Comparison of ENCODE assay signal across 8 cellular contexts in the genomic region with DNA sequence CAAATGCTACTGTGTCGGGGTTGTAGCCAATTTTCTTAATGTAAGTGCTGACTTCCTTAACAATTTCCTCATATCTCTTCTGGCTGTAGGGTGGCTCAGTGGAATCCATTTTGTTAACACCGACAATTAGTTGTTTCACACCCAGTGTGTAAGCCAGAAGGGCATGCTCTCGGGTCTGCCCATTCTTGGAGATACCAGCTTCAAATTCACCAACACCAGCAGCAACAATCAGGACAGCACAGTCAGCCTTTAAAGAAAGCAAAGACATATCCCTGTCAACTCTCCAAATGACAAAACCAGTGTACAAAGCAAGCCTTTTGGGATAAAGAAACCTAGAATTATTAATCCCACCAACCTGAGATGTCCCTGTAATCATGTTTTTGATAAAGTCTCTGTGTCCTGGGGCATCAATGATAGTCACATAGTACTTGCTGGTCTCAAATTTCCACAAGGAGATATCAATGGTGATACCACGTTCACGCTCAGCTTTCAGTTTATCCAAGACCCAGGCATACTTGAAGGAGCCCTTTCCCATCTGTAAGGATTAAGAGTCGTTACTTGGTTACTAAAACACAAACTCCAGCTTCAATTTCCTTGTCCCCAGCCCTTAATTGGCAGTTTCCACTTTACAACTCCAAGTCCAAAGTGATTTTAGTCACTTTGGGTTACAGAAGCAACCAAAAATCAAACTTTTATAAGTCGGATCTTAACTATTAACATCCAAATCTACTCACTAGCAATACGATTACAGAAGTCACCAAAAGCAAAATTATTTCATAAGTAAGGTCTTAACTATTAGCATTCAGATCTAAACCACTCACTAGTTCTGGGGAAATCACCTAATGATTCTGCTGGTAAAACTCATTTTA. TPM values are rescaled to one million over a fixed set of nuclear protein-coding genes. Genes with fewer than 3 reads are reported as not detected.
DNase-seq lines count a peak whose midpoint lies in the region; ATAC-seq, FAIRE-seq and TF ChIP-seq lines count a peak whose summit lies in the region.
"Not testable (repeated sequence)": the region's sequence is repeated elsewhere in the genome, so short reads cannot be mapped to it uniquely, and the experiment has no call there.

No MANE protein-coding gene starts in this region.

- H2BK12ac ChIP-seq in neuronal stem cell (ENCODE audit: low read length): not testable (repeated sequence)

- peaks cover 45% of the 10 kb centered on the region for H3K79me2 ChIP-seq in astrocyte (ENCODE audit: insufficient read depth, low read length)

- not testable (repeated sequence) for H2AFZ ChIP-seq in astrocyte (ENCODE audit: low read depth, low read length); neuronal stem cell (ENCODE audit: low read length)

- H3K23ac ChIP-seq in neuronal stem cell (ENCODE audit: low read depth, low read length, poor library complexity): not testable (repeated sequence)

- H3K79me1 ChIP-seq in neuronal stem cell (ENCODE audit: low read depth, low read length): not testable (repeated sequence)

- DNase-seq in Caco-2; T-helper 2 cell treated with Interferon-gamma antibody and Interleukin-4, amounts not matched to agents 5 μg/mL and 100 μg/mL, for 36 hours (ENCODE audit: low spot score); astrocyte (ENCODE audit: low read depth); epithelial cell of prostate (ENCODE audit: low read depth, low spot score); kidney epithelial cell (ENCODE audit: low read depth); neuronal stem cell (ENCODE audit: low spot score); thoracic aorta (ENCODE audit: low spot score): not testable (repeated sequence)

- not testable (repeated sequence) for H2BK5ac ChIP-seq in neuronal stem cell (ENCODE audit: low read length)

- H3K18ac ChIP-seq in neuronal stem cell (ENCODE audit: low read length): not testable (repeated sequence)

- not testable (repeated sequence) for H4K91ac ChIP-seq in neuronal stem cell (ENCODE audit: low read depth, low read length, poor library complexity)

- peak overlapping the region; percentile 76 for H3K4me3 ChIP-seq in Caco-2 (ENCODE audit: low read depth, low read length)
- H3K4me3 ChIP-seq in astrocyte (ENCODE audit: insufficient read depth, low read depth, low read length): peak overlapping the region; percentile 100
- peak overlapping the region; percentile 70 for H3K4me3 ChIP-seq in kidney epithelial cell (ENCODE audit: low read depth, low read length)
- peak overlapping the region; percentile 91 to 99 for H3K4me3 ChIP-seq in neuronal stem cell (ENCODE audit: low read length in 2 of 2)
- peak overlapping the region; percentile 80 for H3K4me3 ChIP-seq in thoracic aorta

- CTCF ChIA-PET in Caco-2 (lab: Charles Lee): not testable (repeated sequence)

- intact Hi-C loops in Caco-2 (cut with micrococcal nuclease; ENCODE audit: unreplicated experiment): not testable (repeated sequence)

- H3K27ac Mint-ChIP-seq in Caco-2 (ENCODE audit: unreplicated experiment) (peak overlapping the region; percentile 98), IgD-negative memory B cell (peak overlapping the region; percentile 95 to 99 (median 99)), astrocyte (ENCODE audit: unreplicated experiment) (peak overlapping the region; percentile 99)
- H3K27ac Mint-ChIP-seq in T-helper 2 cell treated with Interferon-gamma antibody and Interleukin-4, amounts not matched to agents 5 μg/mL and 100 μg/mL, for 36 hours: peak overlapping the region; percentile 99

- WGBS in neuronal stem cell (ENCODE audit: extremely low coverage in 2 of 2, insufficient read length in 2 of 2, insufficient replicate concordance in 1 of 2), 2 donors: no CpG with 5 or more reads among the region's 8 CpGs

- peaks cover 63% of the 10 kb centered on the region for H4K20me1 ChIP-seq in astrocyte (ENCODE audit: insufficient read depth, low read length)

- H3K27me3 ChIP-seq in Caco-2 (replicated peaks; ENCODE audit: control insufficient read depth, insufficient read depth, low read length); astrocyte (ENCODE audit: insufficient read depth, low read length); kidney epithelial cell (ENCODE audit: control insufficient read depth, insufficient read depth, low read length); neuronal stem cell (ENCODE audit: control insufficient read depth in 3 of 3, insufficient read depth in 3 of 3, low read depth in 1 of 3, low read length in 3 of 3); thoracic aorta (replicated peaks; ENCODE audit: insufficient read depth): not testable (repeated sequence)

- ATAC-seq in thoracic aorta (ENCODE audit: insufficient number of reproducible peaks, low FRiP score, low read depth): not testable (repeated sequence)

- not testable (repeated sequence) for H3K27me3 Mint-ChIP-seq in Caco-2 (ENCODE audit: insufficient read depth, unreplicated experiment); IgD-negative memory B cell; T-helper 2 cell treated with Interferon-gamma antibody and Interleukin-4, amounts not matched to agents 5 μg/mL and 100 μg/mL, for 36 hours (ENCODE audit: low read depth); astrocyte (ENCODE audit: low read depth, unreplicated experiment)

- H3K9ac ChIP-seq in astrocyte (ENCODE audit: low read length): peak overlapping the region; percentile 100
- H3K9ac ChIP-seq in neuronal stem cell (ENCODE audit: low read depth, low read length, poor library complexity): not testable (repeated sequence)

- H2BK15ac ChIP-seq in neuronal stem cell (ENCODE audit: low read length): not testable (repeated sequence)

- peak overlapping the region; percentile 81 for H3K4me3 Mint-ChIP-seq in Caco-2 (ENCODE audit: unreplicated experiment)
- peak overlapping the region; percentile 92 to 97 (median 94) for H3K4me3 Mint-ChIP-seq in IgD-negative memory B cell
- H3K4me3 Mint-ChIP-seq in T-helper 2 cell treated with Interferon-gamma antibody and Interleukin-4, amounts not matched to agents 5 μg/mL and 100 μg/mL, for 36 hours: peak overlapping the region; percentile 95
- peak overlapping the region; percentile 94 for H3K4me3 Mint-ChIP-seq in astrocyte (ENCODE audit: unreplicated experiment)

- POLR2A ChIA-PET in Caco-2 (lab: Charles Lee): interaction anchor here (0.6 to 2.9 kb wide), 3 partner anchors 17 to 68 kb away, joined by 3 to 18 read pairs (median 4); no protein-coding TSS in a partner anchor

- H3K27ac ChIP-seq in astrocyte (ENCODE audit: low read depth, low read length): peak overlapping the region; percentile 99
- H3K27ac ChIP-seq in epithelial cell of prostate: peak overlapping the region; percentile 99
- not testable (repeated sequence) for H3K27ac ChIP-seq in neuronal stem cell (replicated peaks; ENCODE audit: low read length)
- H3K27ac ChIP-seq in thoracic aorta: peak overlapping the region; percentile 98 to 100

- not testable (repeated sequence) for H3K9me3 ChIP-seq in Caco-2; astrocyte (ENCODE audit: insufficient read depth, low read depth, low read length); neuronal stem cell (replicated peaks in 1 of 2; ENCODE audit: control insufficient read depth in 2 of 2, insufficient read depth in 1 of 2, low read depth in 1 of 2, low read length in 2 of 2); thoracic aorta

- TF ChIP-seq CTCF in Caco-2 (IDR thresholded peaks at IDR 0.05; ENCODE audit: insufficient read depth in 1 of 2, low read depth in 1 of 2, low read length in 1 of 2, severe bottlenecking in 1 of 2, unreplicated experiment in 1 of 2); astrocyte (IDR thresholded peaks at IDR 0.05; ENCODE audit: insufficient read depth, low read depth, low read length); kidney epithelial cell (IDR thresholded peaks at IDR 0.05; ENCODE audit: insufficient read depth, low read length, poor library complexity, severe bottlenecking); thoracic aorta (IDR thresholded peaks at IDR 0.05): not testable (repeated sequence)

- H2AK5ac ChIP-seq in neuronal stem cell (ENCODE audit: low read depth, low read length): not testable (repeated sequence)

- H3K4me2 ChIP-seq in astrocyte (ENCODE audit: low read length) (peak overlapping the region; percentile 89), neuronal stem cell (ENCODE audit: insufficient read depth, low read length, poor library complexity, severe bottlenecking) (peak overlapping the region; percentile 64)

- H3K4ac ChIP-seq in neuronal stem cell (ENCODE audit: low read length): not testable (repeated sequence)

- not testable (repeated sequence) for H3K14ac ChIP-seq in neuronal stem cell (ENCODE audit: low read length)

- H2BK120ac ChIP-seq in neuronal stem cell (ENCODE audit: low read depth, low read length): not testable (repeated sequence)

- H3K4me1 ChIP-seq in Caco-2; neuronal stem cell (ENCODE audit: control insufficient read depth in 2 of 2, insufficient read depth in 1 of 2, low read depth in 1 of 2, low read length in 2 of 2): not testable (repeated sequence)
- H3K4me1 ChIP-seq in astrocyte (ENCODE audit: insufficient read depth, low read length) (peaks cover 20% of the 10 kb centered on the region), thoracic aorta (ENCODE audit: control insufficient read depth in 1 of 2, low read depth in 2 of 2) (peaks cover 39 to 63% of the 10 kb centered on the region in 2 donors)

- H3K36me3 Mint-ChIP-seq in Caco-2 (ENCODE audit: insufficient read depth, unreplicated experiment) (peaks cover 87% of the 10 kb centered on the region), IgD-negative memory B cell (peaks cover 17% of the 10 kb centered on the region), astrocyte (ENCODE audit: low read depth, unreplicated experiment) (peaks cover 53% of the 10 kb centered on the region)
- peaks cover 67% of the 10 kb centered on the region for H3K36me3 Mint-ChIP-seq in T-helper 2 cell treated with Interferon-gamma antibody and Interleukin-4, amounts not matched to agents 5 μg/mL and 100 μg/mL, for 36 hours (ENCODE audit: low read depth)

- H3K9me3 Mint-ChIP-seq in Caco-2 (ENCODE audit: unreplicated experiment); IgD-negative memory B cell; T-helper 2 cell treated with Interferon-gamma antibody and Interleukin-4, amounts not matched to agents 5 μg/mL and 100 μg/mL, for 36 hours; astrocyte (ENCODE audit: unreplicated experiment): not testable (repeated sequence)

- H3K36me3 ChIP-seq in Caco-2 (ENCODE audit: control insufficient read depth, insufficient read depth, low read length) (peaks cover 12% of the 10 kb centered on the region), astrocyte (ENCODE audit: insufficient read depth, low read length) (peaks cover 42% of the 10 kb centered on the region), neuronal stem cell (replicated peaks in 1 of 2; ENCODE audit: control insufficient read depth in 2 of 2, insufficient read depth in 2 of 2, low read length in 2 of 2) (peaks cover 25 to 59% of the 10 kb centered on the region in 2 donors), thoracic aorta (peaks cover 23% of the 10 kb centered on the region)
- not testable (repeated sequence) for H3K36me3 ChIP-seq in kidney epithelial cell (ENCODE audit: control insufficient read depth, insufficient read depth, low read length)

- TSS peak; percentile 36 for BruUV-seq in Caco-2 (replicated peaks; lab: Mats Ljungman, UMichigan)

- H3K4me1 Mint-ChIP-seq in Caco-2 (ENCODE audit: low read depth, unreplicated experiment): peaks cover 11% of the 10 kb centered on the region
- H3K4me1 Mint-ChIP-seq in IgD-negative memory B cell: peaks cover 42 to 56% (median 49%) of the 10 kb centered on the region in 3 donors
- H3K4me1 Mint-ChIP-seq in T-helper 2 cell treated with Interferon-gamma antibody and Interleukin-4, amounts not matched to agents 5 μg/mL and 100 μg/mL, for 36 hours (ENCODE audit: low read depth): peaks cover 52% of the 10 kb centered on the region
- H3K4me1 Mint-ChIP-seq in astrocyte (ENCODE audit: low read depth, unreplicated experiment): peaks cover 13% of the 10 kb centered on the region

- not testable (repeated sequence) for H4K8ac ChIP-seq in neuronal stem cell (ENCODE audit: low read depth, low read length)

- FAIRE-seq in astrocyte (lab: Jason Lieb, UNC): not testable (repeated sequence)

RNA-seq across cellular contexts. Expression of a gene that starts 1.6 kb away (rescaled TPM):
- 9,246 and 9,491 TPM in 2 replicates for total RNA-seq in Caco-2 (2022)
- 11,514 TPM for polyA plus RNA-seq in IgD-negative memory B cell
- 7,239 and 8,216 TPM in 2 replicates for total RNA-seq in astrocyte
- total RNA-seq in kidney epithelial cell: 16,505 and 18,187 TPM in 2 replicates
- 20,572 TPM for polyA plus RNA-seq in neuronal stem cell (2013, experiment 1 of 2)
- polyA plus RNA-seq in neuronal stem cell (2013, experiment 2 of 2): 20,834 TPM
- total RNA-seq in thoracic aorta: 1,000 to 10,000 TPM; 5,082 to 6,539 TPM

RNA-seq across cellular contexts. Expression of a gene that starts 57.7 kb away (rescaled TPM):
- total RNA-seq in Caco-2 (2022): 28.7 and 33.1 TPM in 2 replicates
- polyA plus RNA-seq in IgD-negative memory B cell: 47.9 TPM
- 15.5 and 17.6 TPM in 2 replicates for total RNA-seq in astrocyte
- 27.5 and 34.9 TPM in 2 replicates for total RNA-seq in kidney epithelial cell
- 14.1 TPM for polyA plus RNA-seq in neuronal stem cell (2013, experiment 1 of 2)
- 14.7 TPM for polyA plus RNA-seq in neuronal stem cell (2013, experiment 2 of 2)
- total RNA-seq in thoracic aorta: 10 to 100 TPM; 14.2 to 25.3 TPM
